In genomic region chr18:21706386-21706865, GRCh38 we compare ENCODE assay signal across 20 cellular contexts. TPM values are rescaled to one million over a fixed set of nuclear protein-coding genes. Genes with fewer than 3 reads are reported as not detected.
DNase-seq lines count a peak whose midpoint lies in the region; ATAC-seq, FAIRE-seq and TF ChIP-seq lines count a peak whose summit lies in the region.
"Had no signal": no experiment of that assay in that cellular context is flagged by ENCODE, and none has a peak within 500 bp of the region (broad histone marks: within the 10 kb centered on the region; RNA-seq: fewer than 3 reads in every experiment).

No MANE protein-coding gene starts in this region.

- ATAC-seq in natural killer cell, result no peak
- ATAC-seq in natural killer cell treated with Interleukin-12 subunit alpha and Interleukin-12 subunit beta and Interleukin-15 and Interleukin-18, amount 100 ng/mL, for 72 hours, result no peak
- ATAC-seq in HepG2, result no peak
- no peak for ATAC-seq in left lobe of liver
- no peak for ATAC-seq in HG03175 (IDR thresholded peaks at IDR 0.05; ENCODE audit: unreplicated experiment)
- ATAC-seq: GM12878 had no signal

- H3K36me3 ChIP-seq in HepG2 (replicated peaks in 1 of 2; ENCODE audit: control insufficient read depth in 1 of 2, insufficient read depth in 2 of 2, low read length in 2 of 2) (peaks cover 0 to 4% of the 10 kb centered on the region in 2 experiments; a peak in 1 of 5 replicates), spleen (peaks cover 0 to 9% (median 3%) of the 10 kb centered on the region in 6 donors)
- H3K36me3 ChIP-seq: BE2C had no signal

- H3K9me3 Mint-ChIP-seq in natural killer cell, result no peaks in the 10 kb centered on the region
- no peaks in the 10 kb centered on the region for H3K9me3 Mint-ChIP-seq in natural killer cell treated with Interleukin-12 subunit alpha and Interleukin-12 subunit beta and Interleukin-15 and Interleukin-18, amount 100 ng/mL, for 72 hours
- H3K9me3 Mint-ChIP-seq: CD4-positive, CD25-positive, alpha-beta regulatory T cell; CD8-positive, alpha-beta memory T cell had no signal

- H3K4me3 ChIP-seq in HepG2 (replicated peaks in 1 of 3; ENCODE audit: insufficient read depth in 1 of 3, low read depth in 2 of 3, low read length in 3 of 3) (no peak overlapping the region), spleen (no peak overlapping the region)
- H3K4me3 ChIP-seq: GM12878 had no signal

- WGBS in HepG2 (ENCODE audit: low lambda C conversion rate), result 98% methylated on average over 11 of the region's 28 CpGs
- 93 to 99% (median 97%) methylated on average over 11 to 28 of the region's 28 CpGs for WGBS in spleen, 5 donors

- TF ChIP-seq EP300 in HepG2 (IDR thresholded peaks at IDR 0.05; ENCODE audit: low read depth in 2 of 2, low read length in 2 of 2) (no peak), HepG2 (CRISPR knock-in tag; IDR thresholded peaks at IDR 0.05; ENCODE audit: borderline replicate concordance) (no peak)

- no TSS peak for BruUV-seq in HepG2 (replicated peaks; lab: Mats Ljungman, UMichigan)

- H3K27me3 ChIP-seq in HepG2 (ENCODE audit: control insufficient read depth in 1 of 2, insufficient read depth in 2 of 2, low read length in 2 of 2) (no peaks in the 10 kb centered on the region), spleen (replicated peaks in 1 of 7) (no peaks in the 10 kb centered on the region)
- H3K27me3 ChIP-seq: BE2C had no signal

- H3K4me1 Mint-ChIP-seq in natural killer cell, result peaks cover 23 to 26% of the 10 kb centered on the region in 2 donors
- H3K4me1 Mint-ChIP-seq in natural killer cell treated with Interleukin-12 subunit alpha and Interleukin-12 subunit beta and Interleukin-15 and Interleukin-18, amount 100 ng/mL, for 72 hours (ENCODE audit: low read depth in 2 of 2), result peaks cover 23% of the 10 kb centered on the region in 2 donors

- TF ChIP-seq RAD21 in HepG2 (CRISPR knock-in tag; IDR thresholded peaks at IDR 0.05), result no peak

- H3K27me3 Mint-ChIP-seq in natural killer cell (ENCODE audit: low read depth in 2 of 2), result no peaks in the 10 kb centered on the region
- no peaks in the 10 kb centered on the region for H3K27me3 Mint-ChIP-seq in natural killer cell treated with Interleukin-12 subunit alpha and Interleukin-12 subunit beta and Interleukin-15 and Interleukin-18, amount 100 ng/mL, for 72 hours
- H3K27me3 Mint-ChIP-seq: CD4-positive, CD25-positive, alpha-beta regulatory T cell; CD8-positive, alpha-beta memory T cell had no signal

- no peak overlapping the region for H3K27ac Mint-ChIP-seq in natural killer cell
- H3K27ac Mint-ChIP-seq in natural killer cell treated with Interleukin-12 subunit alpha and Interleukin-12 subunit beta and Interleukin-15 and Interleukin-18, amount 100 ng/mL, for 72 hours, result no peak overlapping the region
- H3K27ac Mint-ChIP-seq: H9 had no signal

- H3K9me3 ChIP-seq in HepG2 (ENCODE audit: low read length) (no peaks in the 10 kb centered on the region), spleen (no peaks in the 10 kb centered on the region)
- H3K9me3 ChIP-seq: BE2C had no signal

- no peaks in the 10 kb centered on the region for H3K36me3 Mint-ChIP-seq in natural killer cell
- no peaks in the 10 kb centered on the region for H3K36me3 Mint-ChIP-seq in natural killer cell treated with Interleukin-12 subunit alpha and Interleukin-12 subunit beta and Interleukin-15 and Interleukin-18, amount 100 ng/mL, for 72 hours

- peak overlapping the region; percentile 91 for H3K4me3 Mint-ChIP-seq in natural killer cell
- no peak overlapping the region for H3K4me3 Mint-ChIP-seq in natural killer cell treated with Interleukin-12 subunit alpha and Interleukin-12 subunit beta and Interleukin-15 and Interleukin-18, amount 100 ng/mL, for 72 hours

- TF ChIP-seq POLR2A in HepG2 (IDR thresholded peaks at IDR 0.05; ENCODE audit: insufficient read depth in 1 of 2, low read depth in 2 of 2, low read length in 2 of 2) (no peak), spleen (IDR thresholded peaks at IDR 0.05) (no peak)

- H3K79me2 ChIP-seq in HepG2 (ENCODE audit: insufficient read depth, low read length), result peaks cover 12% of the 10 kb centered on the region

- CTCF ChIA-PET in HepG2 (lab: Yijun Ruan, JAX; ENCODE audit: low intra/inter-chr PET ratio, low total read pairs), result no interaction called here

- no peak overlapping the region for H3K9ac ChIP-seq in HepG2 (ENCODE audit: insufficient read depth, low read depth, low read length)

- FAIRE-seq in HepG2 (lab: Jason Lieb, UNC), result no peak
- FAIRE-seq: A204.1, GM12878, H1 had no signal

- H4K20me1 ChIP-seq in HepG2 (ENCODE audit: insufficient read depth, low read length), result no peaks in the 10 kb centered on the region

- TF ChIP-seq CTCF in natural killer cell (IDR thresholded peaks at IDR 0.05), result no peak
- no peak for TF ChIP-seq CTCF in HepG2 (CRISPR knock-in tag; IDR thresholded peaks at IDR 0.05)
- no peak for TF ChIP-seq CTCF in spleen (IDR thresholded peaks at IDR 0.05 in 8 of 11, conservative IDR thresholded peaks at IDR 0.05 in 3 of 11)

- in situ Hi-C loops in HepG2 (cut with HindIII; ENCODE audit: extremely low pct_ligation_motif_present, low pct_unique_long_range_greater_than_20kb), result no loop called here

- no peak overlapping the region for H3K4me2 ChIP-seq in HepG2 (ENCODE audit: low read depth, low read length)

- H3K27ac ChIP-seq in HepG2 (ENCODE audit: extremely low read length, insufficient read depth, low read length) (no peak overlapping the region), spleen (no peak overlapping the region)

- intact Hi-C loops in natural killer cell (cut with micrococcal nuclease) (no loop called here), HepG2 (cut with micrococcal nuclease; ENCODE audit: unreplicated experiment) (no loop called here), spleen (cut with DNase I; ENCODE audit: low total_unique reads) (no loop called here)

- no peak overlapping the region for H2AFZ ChIP-seq in HepG2 (ENCODE audit: low read length)

- POLR2A ChIA-PET in HepG2 (lab: Yijun Ruan, JAX), result no interaction called here

- DNase-seq in natural killer cell (no peak), HepG2 (ENCODE audit: low spot score) (no peak), spleen (peak; percentile 84), left lobe of liver (ENCODE audit: low spot score) (no peak)
- DNase-seq in natural killer cell treated with Interleukin-12 subunit alpha and Interleukin-12 subunit beta and Interleukin-15 and Interleukin-18, amount 100 ng/mL, for 72 hours (ENCODE audit: low spot score), result no peak
- DNase-seq: ACHN; BE2C; C1 segment of cervical spinal cord; CD8-positive, alpha-beta memory T cell; COR-L47; DMS 273 treated with DMSO at 0.1 percent for 48 hours; DMS53; DND-41; EL; H9 had no signal

- H3K4me1 ChIP-seq in HepG2 (ENCODE audit: insufficient read depth, low read length) (peaks cover 37% of the 10 kb centered on the region), spleen (peaks cover 7 to 32% (median 23%) of the 10 kb centered on the region in 6 donors)
- H3K4me1 ChIP-seq: BE2C had no signal

RNA-seq across cellular contexts. Expression of gene ABHD3, which starts 1.9 kb away (rescaled TPM):
- total RNA-seq in natural killer cell (10 to 100 TPM; 39.9 to 47.3 (median 45.0) TPM), HepG2 (2016; rRNA removed; fragmentation: Illumina TruSeq; extraction: Trizol) (14.2 and 32.1 TPM in 2 replicates), spleen (10 to 100 TPM; 23.8 to 34.8 (median 29.0) TPM), left lobe of liver (21.3 TPM)
- total RNA-seq in natural killer cell treated with Interleukin-12 subunit alpha and Interleukin-12 subunit beta and Interleukin-15 and Interleukin-18, amount 100 ng/mL, for 72 hours, result 10 to 100 TPM; 48.1 to 54.4 TPM
- total RNA-seq in HepG2 (2016; cell fraction: cytosol; rRNA removed; fragmentation: Illumina TruSeq; extraction: Trizol; ENCODE audit: low read depth), result 6.1 and 6.5 TPM in 2 replicates
- total RNA-seq in HepG2 (2016; cell fraction: insoluble cytoplasmic fraction; rRNA removed; fragmentation: Illumina TruSeq; extraction: Trizol), result 12.7 and 32.7 TPM in 2 replicates
- total RNA-seq in HepG2 (2016; cell fraction: membrane; rRNA removed; fragmentation: Illumina TruSeq; extraction: Trizol), result 6.4 and 8.1 TPM in 2 replicates
- 44.8 and 49.9 TPM in 2 replicates for total RNA-seq in HepG2 (2016; cell fraction: nucleus; rRNA removed; fragmentation: Illumina TruSeq; extraction: Trizol)
- polyA plus RNA-seq in HepG2 (2011; rRNA removed) (37.3 and 40.2 TPM in 2 replicates), spleen (10 to 100 TPM; 25.3 to 34.4 (median 25.9) TPM)
- polyA plus RNA-seq in HepG2 (2011; cell fraction: cytosol; rRNA removed), result 17.9 and 27.7 TPM in 2 replicates
- polyA plus RNA-seq in HepG2 (2011; cell fraction: nucleus; rRNA removed), result 33.5 and 40.4 TPM in 2 replicates
- polyA plus RNA-seq in HepG2 (2012), result 28.3 and 31.8 TPM in 2 replicates
- 2.9 TPM in 2 replicates for polyA plus RNA-seq in HepG2 (2016; cell fraction: cytosol; fragmentation: Illumina TruSeq; extraction: Trizol; ENCODE audit: low read depth)
- 14.3 and 16.5 TPM in 2 replicates for polyA plus RNA-seq in HepG2 (2016; cell fraction: insoluble cytoplasmic fraction; fragmentation: Illumina TruSeq; extraction: Trizol; ENCODE audit: low read depth)
- polyA plus RNA-seq in HepG2 (2016; cell fraction: membrane; fragmentation: Illumina TruSeq; extraction: Trizol; ENCODE audit: low read depth), result 3.8 and 5.3 TPM in 2 replicates
- 75.9 and 82.4 TPM in 2 replicates for polyA plus RNA-seq in HepG2 (2016; cell fraction: nucleus; fragmentation: Illumina TruSeq; extraction: Trizol; ENCODE audit: insufficient read depth, low read depth)
- 15.6 and 65.9 TPM in 2 replicates for polyA minus RNA-seq in HepG2 (2011; rRNA and poly(A)+ RNA removed; ENCODE audit: low replicate concordance)
- 12.3 and 20.1 TPM in 2 replicates for polyA minus RNA-seq in HepG2 (2011; cell fraction: cytosol; rRNA and poly(A)+ RNA removed)
- polyA minus RNA-seq in HepG2 (2011; cell fraction: nucleus; rRNA and poly(A)+ RNA removed), result 36.6 and 51.0 TPM in 2 replicates

RNA-seq across cellular contexts. Expression of gene MIB1, which starts 34.2 kb away (rescaled TPM):
- total RNA-seq in natural killer cell (10 to 100 TPM; 27.5 to 38.4 (median 35.6) TPM), HepG2 (2016; rRNA removed; fragmentation: Illumina TruSeq; extraction: Trizol) (47.0 and 60.6 TPM in 2 replicates), spleen (10 to 100 TPM; 22.0 to 33.3 (median 28.7) TPM), left lobe of liver (16.4 TPM)
- 10 to 100 TPM; 20.1 to 30.3 TPM for total RNA-seq in natural killer cell treated with Interleukin-12 subunit alpha and Interleukin-12 subunit beta and Interleukin-15 and Interleukin-18, amount 100 ng/mL, for 72 hours
- total RNA-seq in HepG2 (2016; cell fraction: cytosol; rRNA removed; fragmentation: Illumina TruSeq; extraction: Trizol; ENCODE audit: low read depth), result 80.8 and 93.1 TPM in 2 replicates
- 46.0 and 57.6 TPM in 2 replicates for total RNA-seq in HepG2 (2016; cell fraction: insoluble cytoplasmic fraction; rRNA removed; fragmentation: Illumina TruSeq; extraction: Trizol)
- 44.7 and 51.6 TPM in 2 replicates for total RNA-seq in HepG2 (2016; cell fraction: membrane; rRNA removed; fragmentation: Illumina TruSeq; extraction: Trizol)
- 36.7 and 42.3 TPM in 2 replicates for total RNA-seq in HepG2 (2016; cell fraction: nucleus; rRNA removed; fragmentation: Illumina TruSeq; extraction: Trizol)
- polyA plus RNA-seq in HepG2 (2011; rRNA removed) (11.2 and 12.0 TPM in 2 replicates), spleen (1 to 10 TPM; 2.7 to 4.1 (median 3.1) TPM)
- polyA plus RNA-seq in HepG2 (2011; cell fraction: cytosol; rRNA removed), result 5.4 and 8.8 TPM in 2 replicates
- 9.9 and 12.0 TPM in 2 replicates for polyA plus RNA-seq in HepG2 (2011; cell fraction: nucleus; rRNA removed)
- polyA plus RNA-seq in HepG2 (2012), result 20.7 and 21.4 TPM in 2 replicates
- polyA plus RNA-seq in HepG2 (2016; cell fraction: cytosol; fragmentation: Illumina TruSeq; extraction: Trizol; ENCODE audit: low read depth), result 0.28 and 0.44 TPM in 2 replicates
- 19.5 and 21.8 TPM in 2 replicates for polyA plus RNA-seq in HepG2 (2016; cell fraction: insoluble cytoplasmic fraction; fragmentation: Illumina TruSeq; extraction: Trizol; ENCODE audit: low read depth)
- polyA plus RNA-seq in HepG2 (2016; cell fraction: membrane; fragmentation: Illumina TruSeq; extraction: Trizol; ENCODE audit: low read depth), result 1.3 and 1.8 TPM in 2 replicates
- polyA plus RNA-seq in HepG2 (2016; cell fraction: nucleus; fragmentation: Illumina TruSeq; extraction: Trizol; ENCODE audit: insufficient read depth, low read depth), result 24.5 and 25.6 TPM in 2 replicates
- 35.2 and 42.4 TPM in 2 replicates for polyA minus RNA-seq in HepG2 (2011; rRNA and poly(A)+ RNA removed; ENCODE audit: low replicate concordance)
- polyA minus RNA-seq in HepG2 (2011; cell fraction: cytosol; rRNA and poly(A)+ RNA removed), result 48.0 and 55.6 TPM in 2 replicates
- polyA minus RNA-seq in HepG2 (2011; cell fraction: nucleus; rRNA and poly(A)+ RNA removed), result 44.7 and 56.6 TPM in 2 replicates
